8 cellular contexts compared by ENCODE assay signal in genomic region chr13:77330009-77330471, GRCh38. TPM values are rescaled to one million over a fixed set of nuclear protein-coding genes. Genes with fewer than 3 reads are reported as not detected.
DNase-seq lines count a peak whose midpoint lies in the region; ATAC-seq, FAIRE-seq and TF ChIP-seq lines count a peak whose summit lies in the region.

No MANE protein-coding gene starts in this region.

- no peak for TF ChIP-seq POLR2A in adrenal gland (IDR thresholded peaks at IDR 0.05)

- peaks cover 14 to 40% (median 24%) of the 10 kb centered on the region in 4 donors for H3K4me1 Mint-ChIP-seq in CD4-positive, CD25-positive, alpha-beta regulatory T cell

- H3K27me3 Mint-ChIP-seq in CD4-positive, CD25-positive, alpha-beta regulatory T cell: peaks cover 4% of the 10 kb centered on the region

- H3K9ac ChIP-seq in kidney (ENCODE audit: low read length in 2 of 2): peak overlapping the region; percentile 52 to 74

- peaks cover 32% of the 10 kb centered on the region for H3K4me1 ChIP-seq in CD4-positive, CD25-positive, alpha-beta regulatory T cell (ENCODE audit: control insufficient read depth, insufficient read depth, low read length, poor library complexity, severe bottlenecking)
- H3K4me1 ChIP-seq in adrenal gland (replicated peaks in 1 of 2) (peaks cover 4 to 20% of the 10 kb centered on the region in 2 donors), kidney (ENCODE audit: control insufficient read depth in 1 of 2, insufficient read depth in 1 of 2, low read depth in 1 of 2, low read length in 2 of 2) (peaks cover 5 to 11% of the 10 kb centered on the region in 2 donors)

- no peaks in the 10 kb centered on the region for H3K9me3 Mint-ChIP-seq in CD4-positive, CD25-positive, alpha-beta regulatory T cell

- H3K27ac Mint-ChIP-seq in CD4-positive, CD25-positive, alpha-beta regulatory T cell: peak overlapping the region; percentile 94 to 99 (median 96)

- no peak for DNase-seq in CD4-positive, CD25-positive, alpha-beta regulatory T cell
- DNase-seq in HL-60 (ENCODE audit: low read depth in 1 of 2, low spot score in 1 of 2): no peak
- no peak for DNase-seq in adrenal gland
- no peak for DNase-seq in kidney
- no peak for DNase-seq in kidney glomerular epithelial cell (lab: John Stamatoyannopoulos, UW)
- no peak for DNase-seq in GM19238 (ENCODE audit: insufficient read length, low spot score)

- FAIRE-seq in kidney (lab: Jason Lieb, UNC): no peak

- WGBS in adrenal gland, 4 donors: 0 to 2% (median 1%) methylated on average over 10 of the region's 10 CpGs

- H3K27ac ChIP-seq in CD4-positive, CD25-positive, alpha-beta regulatory T cell (ENCODE audit: insufficient read depth, low read length, poor library complexity, severe bottlenecking): peak overlapping the region; percentile 92
- peak overlapping the region; percentile 96 for H3K27ac ChIP-seq in HL-60 (replicated peaks)
- peak overlapping the region; percentile 63 to 88 (median 77) for H3K27ac ChIP-seq in adrenal gland
- peak overlapping the region; percentile 78 to 83 for H3K27ac ChIP-seq in kidney (ENCODE audit: low read depth in 2 of 2, low read length in 2 of 2)
- peak overlapping the region; percentile 83 for H3K27ac ChIP-seq in temporal lobe (ENCODE audit: low read depth, low read length)

- intact Hi-C loops in adrenal gland (cut with DNase I) (loop anchor here in 1 of 2 donors (10.0 kb wide), 1 partner anchor 145 kb away; no protein-coding TSS in a partner anchor), kidney (cut with DNase I) (no loop called here)

- ATAC-seq in CD4-positive, CD25-positive, alpha-beta regulatory T cell (ENCODE audit: low read depth in 2 of 2): no peak
- ATAC-seq in HG02678 (IDR thresholded peaks at IDR 0.05; ENCODE audit: unreplicated experiment): no peak

- no peaks in the 10 kb centered on the region for H3K27me3 ChIP-seq in CD4-positive, CD25-positive, alpha-beta regulatory T cell (ENCODE audit: control insufficient read depth, insufficient read depth, low read length)
- no peaks in the 10 kb centered on the region for H3K27me3 ChIP-seq in HL-60 (ENCODE audit: insufficient read depth, poor library complexity, severe bottlenecking)
- H3K27me3 ChIP-seq in adrenal gland: no peaks in the 10 kb centered on the region

- H3K36me3 ChIP-seq in CD4-positive, CD25-positive, alpha-beta regulatory T cell (ENCODE audit: control insufficient read depth, insufficient read depth, low read length): no peaks in the 10 kb centered on the region
- H3K36me3 ChIP-seq in adrenal gland (replicated peaks in 1 of 2): no peaks in the 10 kb centered on the region
- no peaks in the 10 kb centered on the region for H3K36me3 ChIP-seq in kidney (ENCODE audit: control insufficient read depth in 1 of 2, insufficient read depth in 2 of 2, low read length in 2 of 2)

- TF ChIP-seq CTCF in HL-60 (IDR thresholded peaks at IDR 0.05; ENCODE audit: insufficient read depth, low read length) (no peak), adrenal gland (IDR thresholded peaks at IDR 0.05) (no peak), kidney (IDR thresholded peaks at IDR 0.05; ENCODE audit: borderline replicate concordance, extremely low read depth, insufficient read depth) (no peak)

- H3K9me3 ChIP-seq in CD4-positive, CD25-positive, alpha-beta regulatory T cell (ENCODE audit: control insufficient read depth in 2 of 2, low read length in 2 of 2): no peaks in the 10 kb centered on the region
- H3K9me3 ChIP-seq in adrenal gland (replicated peaks in 1 of 3) (no peaks in the 10 kb centered on the region), kidney (ENCODE audit: control insufficient read depth in 1 of 2, low read length in 2 of 2) (no peaks in the 10 kb centered on the region)

- H3K4me3 ChIP-seq in CD4-positive, CD25-positive, alpha-beta regulatory T cell (ENCODE audit: low read depth, low read length): peak overlapping the region; percentile 97
- H3K4me3 ChIP-seq in HL-60 (replicated peaks; ENCODE audit: insufficient read depth, low read length) (peak overlapping the region; percentile 47), adrenal gland (peak overlapping the region; percentile 12 to 77 (median 43)), kidney (ENCODE audit: low read length in 2 of 2) (peak overlapping the region; percentile 89 to 96)

- peak overlapping the region; percentile 88 to 99 (median 95) for H3K4me3 Mint-ChIP-seq in CD4-positive, CD25-positive, alpha-beta regulatory T cell

- H3K36me3 Mint-ChIP-seq in CD4-positive, CD25-positive, alpha-beta regulatory T cell: no peaks in the 10 kb centered on the region

RNA-seq across cellular contexts. Expression of gene MYCBP2, which starts 3.1 kb away (rescaled TPM):
- 189 TPM for total RNA-seq in CD4-positive, CD25-positive, alpha-beta regulatory T cell
- polyA plus RNA-seq in CD4-positive, CD25-positive, alpha-beta regulatory T cell: 10 to 100 TPM; 20.8 to 35.9 (median 26.4) TPM
- 100 to 1,000 TPM in 3 of 8 donors, 10 to 100 TPM in 5; 60.8 to 126 (median 78.7) TPM for total RNA-seq in adrenal gland
- polyA plus RNA-seq in adrenal gland: 10 to 100 TPM; 28.7 to 48.1 (median 44.9) TPM
- 96.4 TPM for total RNA-seq in kidney
- 14.5 TPM for polyA plus RNA-seq in kidney (ENCODE audit: insufficient read depth, low read depth, low replicate concordance)
- 304 TPM for total RNA-seq in temporal lobe

Comparison
In these comparisons a context has a peak if more than half of its experiments do, and no peak if none do; other contexts are left out.
1. H3K4me3 ChIP-seq: peak in every context shown above with its lines; median percentile 97 in CD4-positive, CD25-positive, alpha-beta regulatory T cell; 92 in kidney; 47 in HL-60; 43 in adrenal gland.